ENCODE assay signal across 18 cellular contexts in the genomic region with DNA sequence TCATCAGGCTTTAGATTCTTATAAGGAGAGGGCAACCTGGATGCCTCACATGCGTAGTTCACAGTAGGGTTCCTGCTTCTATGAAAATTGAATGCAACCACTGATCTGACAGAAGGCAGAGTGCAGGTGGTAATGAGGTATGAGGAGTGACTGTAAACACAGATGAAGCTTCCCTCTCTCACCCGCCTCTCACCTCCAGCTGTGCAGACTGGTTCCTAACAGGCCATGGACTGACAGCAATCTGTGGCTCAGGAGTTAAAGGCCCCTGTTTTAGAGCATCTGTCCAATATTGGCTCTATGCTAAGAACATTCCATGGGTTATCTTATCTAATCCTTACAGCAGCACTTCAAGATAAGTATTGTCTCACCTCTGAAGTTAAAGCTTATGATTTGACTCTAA.
"Had no signal": no experiment of that assay in that cellular context is flagged by ENCODE, and none has a peak within 500 bp of the region (broad histone marks: within the 10 kb centered on the region; RNA-seq: fewer than 3 reads in every experiment).

No MANE protein-coding gene starts in this region.

- DNase-seq: activated CD4-positive, alpha-beta T cell treated with anti-CD3 and anti-CD28 coated beads, Interleukin-2, amount 10 ng/mL, durations not matched to agents 24 days and 14 days; activated CD8-positive, alpha-beta memory T cell treated with anti-CD3 and anti-CD28 coated beads, Interleukin-2, amount 50 U/mL, for 4 hours; activated CD8-positive, alpha-beta T cell treated with anti-CD3 and anti-CD28 coated beads, Interleukin-2, amount 10 ng/mL, durations not matched to agents 7 days and 5 days; activated gamma-delta T cell; activated naive CD8-positive, alpha-beta T cell treated with anti-CD3 and anti-CD28 coated beads for 36 hours; activated T-cell treated with anti-CD3 and anti-CD28 coated beads, Interleukin-2, amount 50 U/mL, for 48 hours; brain microvascular endothelial cell; effector memory CD4-positive, alpha-beta T cell; foreskin keratinocyte; glutamatergic neuron; left ventricle myocardium superior; nucleus accumbens; posterior cingulate gyrus; retina; stimulated activated CD4-positive, alpha-beta T cell treated with anti-CD3 and anti-CD28 coated beads, Interleukin-12 subunit alpha, Interleukin-12 subunit beta, amount 100 ng/mL, for 4 hours; stimulated activated CD4-positive, alpha-beta T cell treated with anti-CD3 and anti-CD28 coated beads, Interleukin-2, amount 100 ng/mL, for 24 hours; upper lobe of right lung had no signal

- H3K27ac ChIP-seq: brain microvascular endothelial cell, foreskin keratinocyte, thoracic aorta, upper lobe of right lung had no signal

- H3K36me3 ChIP-seq: brain microvascular endothelial cell, thoracic aorta, upper lobe of right lung had no signal

- H3K4me1 ChIP-seq: upper lobe of right lung had no signal

- H3K27me3 ChIP-seq: brain microvascular endothelial cell, upper lobe of right lung had no signal

- H3K9me3 ChIP-seq: upper lobe of right lung had no signal

- H3K4me3 ChIP-seq: thoracic aorta, upper lobe of right lung had no signal
